Comparison of ENCODE assay signal across 32 cellular contexts in the genomic region with DNA sequence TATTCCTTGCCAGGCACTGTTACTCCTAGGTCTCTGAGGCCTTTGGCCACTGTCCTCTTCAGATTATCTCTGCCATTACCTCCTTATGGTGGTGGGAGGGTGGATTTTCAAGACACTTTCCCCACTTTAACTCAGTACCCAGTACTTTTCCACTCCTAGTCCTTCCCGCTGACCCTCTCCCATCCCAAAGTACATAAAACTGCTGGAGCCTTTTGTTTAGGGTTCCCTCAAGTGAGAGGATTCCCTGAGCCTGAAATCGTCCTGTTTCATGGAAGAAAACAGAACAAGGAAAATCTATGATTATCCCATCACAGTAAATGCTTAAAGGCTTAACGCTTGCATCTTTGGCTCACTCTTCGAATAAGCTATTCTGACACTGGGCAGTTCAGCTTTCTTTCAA.
"Had no signal": no experiment of that assay in that cellular context is flagged by ENCODE, and none has a peak within 500 bp of the region (broad histone marks: within the 10 kb centered on the region; RNA-seq: fewer than 3 reads in every experiment).

No MANE protein-coding gene starts in this region.

- H3K9me3 ChIP-seq: ascending aorta, breast epithelium, colonic mucosa had no signal

- H3K36me3 Mint-ChIP-seq: activated CD4-positive, alpha-beta memory T cell treated with anti-CD3 and anti-CD28 coated beads for 36 hours; activated naive CD4-positive, alpha-beta T cell treated with anti-CD3 and anti-CD28 coated beads, Interleukin-2, amount 10 ng/mL, durations not matched to agents 7 days and 5 days; activated naive CD4-positive, alpha-beta T cell treated with anti-CD3 and anti-CD28 coated beads, Interleukin-2, amount 50 U/mL, for 72 hours; activated naive CD8-positive, alpha-beta T cell treated with anti-CD3 and anti-CD28 coated beads, Interleukin-2, amount 10 ng/mL, durations not matched to agents 7 days and 5 days; brain had no signal

- H3K27ac Mint-ChIP-seq: activated CD4-positive, alpha-beta memory T cell treated with anti-CD3 and anti-CD28 coated beads for 36 hours; activated CD4-positive, alpha-beta T cell treated with anti-CD3 and anti-CD28 coated beads for 36 hours; activated CD4-positive, alpha-beta T cell treated with anti-CD3 and anti-CD28 coated beads, Interleukin-2, amount 10 ng/mL, durations not matched to agents 24 days and 14 days; activated CD8-positive, alpha-beta T cell treated with anti-CD3 and anti-CD28 coated beads, Interleukin-2, amount 10 ng/mL, durations not matched to agents 7 days and 5 days; activated naive CD4-positive, alpha-beta T cell treated with anti-CD3 and anti-CD28 coated beads, Interleukin-2, amount 10 ng/mL, durations not matched to agents 7 days and 5 days; activated naive CD4-positive, alpha-beta T cell treated with anti-CD3 and anti-CD28 coated beads, Interleukin-2, amount 50 U/mL, for 72 hours; activated naive CD8-positive, alpha-beta T cell treated with anti-CD3 and anti-CD28 coated beads, Interleukin-2, amount 10 ng/mL, durations not matched to agents 7 days and 5 days; activated T-cell treated with anti-CD3 and anti-CD28 coated beads, Interleukin-2, amount 50 U/mL, for 24 hours; activated T-cell treated with anti-CD3 and anti-CD28 coated beads, Interleukin-2, amount 50 U/mL, for 72 hours; brain; endodermal cell; T-helper 17 cell; T-helper 2 cell treated with Interferon-gamma antibody and Interleukin-4, amounts not matched to agents 5 μg/mL and 100 μg/mL, for 36 hours had no signal

- H3K27me3 ChIP-seq: ascending aorta, breast epithelium, cardiac muscle cell, colonic mucosa had no signal

- H3K4me3 ChIP-seq: ascending aorta, breast epithelium, cardiac muscle cell, colonic mucosa had no signal

- DNase-seq: activated CD4-positive, alpha-beta memory T cell treated with anti-CD3 and anti-CD28 coated beads for 36 hours; activated CD4-positive, alpha-beta T cell treated with anti-CD3 and anti-CD28 coated beads for 36 hours; activated CD4-positive, alpha-beta T cell treated with anti-CD3 and anti-CD28 coated beads, Interleukin-2, amount 10 ng/mL, durations not matched to agents 24 days and 14 days; activated CD4-positive, CD25-positive, alpha-beta regulatory T cell; activated CD4-positive, CD25-positive, alpha-beta regulatory T cell treated with anti-CD3 and anti-CD28 coated beads, Interleukin-2, amount 50 U/mL, for 72 hours; activated CD8-positive, alpha-beta memory T cell treated with anti-CD3 and anti-CD28 coated beads, Interleukin-2, amount 50 U/mL, for 48 hours; activated CD8-positive, alpha-beta T cell treated with anti-CD3 and anti-CD28 coated beads, Interleukin-2, amount 10 ng/mL, durations not matched to agents 7 days and 5 days; activated gamma-delta T cell; activated naive CD4-positive, alpha-beta T cell; activated naive CD4-positive, alpha-beta T cell treated with anti-CD3 and anti-CD28 coated beads, Interleukin-2, amount 10 ng/mL, durations not matched to agents 7 days and 5 days; activated naive CD8-positive, alpha-beta T cell treated with anti-CD3 and anti-CD28 coated beads, Interleukin-2, amount 10 ng/mL, durations not matched to agents 7 days and 5 days; activated T-cell treated with anti-CD3 and anti-CD28 coated beads for 4 hours; activated T-cell treated with anti-CD3 and anti-CD28 coated beads, Interleukin-2, amount 50 U/mL, for 24 hours; activated T-cell treated with anti-CD3 and anti-CD28 coated beads, Interleukin-2, amount 50 U/mL, for 72 hours; central memory CD4-positive, alpha-beta T cell; cerebellar nuclear complex; colonic mucosa; effector memory CD4-positive, alpha-beta T cell; endodermal cell; foreskin fibroblast; head of caudate nucleus; T-helper 1 cell; T-helper 17 cell; T1000; WERI-Rb-1 had no signal

- H3K27ac ChIP-seq: ascending aorta, breast epithelium, cardiac muscle cell, colonic mucosa, WERI-Rb-1 had no signal

- ATAC-seq: activated CD4-positive, alpha-beta T cell treated with anti-CD3 and anti-CD28 coated beads for 36 hours; activated CD8-positive, alpha-beta T cell treated with anti-CD3 and anti-CD28 coated beads, Interleukin-2, amount 10 ng/mL, durations not matched to agents 7 days and 5 days; activated naive CD4-positive, alpha-beta T cell treated with anti-CD3 and anti-CD28 coated beads, Interleukin-2, amount 50 U/mL, for 72 hours; activated T-cell treated with anti-CD3 and anti-CD28 coated beads, Interleukin-2, amount 50 U/mL, for 72 hours; esophagus mucosa; T-helper 17 cell had no signal

- H3K4me3 Mint-ChIP-seq: activated CD4-positive, alpha-beta memory T cell treated with anti-CD3 and anti-CD28 coated beads for 36 hours; activated CD4-positive, alpha-beta T cell treated with anti-CD3 and anti-CD28 coated beads for 36 hours; activated CD4-positive, alpha-beta T cell treated with anti-CD3 and anti-CD28 coated beads, Interleukin-2, amount 10 ng/mL, durations not matched to agents 24 days and 14 days; activated CD8-positive, alpha-beta T cell treated with anti-CD3 and anti-CD28 coated beads, Interleukin-2, amount 10 ng/mL, durations not matched to agents 7 days and 5 days; activated naive CD4-positive, alpha-beta T cell treated with anti-CD3 and anti-CD28 coated beads, Interleukin-2, amount 10 ng/mL, durations not matched to agents 7 days and 5 days; activated naive CD8-positive, alpha-beta T cell treated with anti-CD3 and anti-CD28 coated beads, Interleukin-2, amount 10 ng/mL, durations not matched to agents 7 days and 5 days; activated T-cell treated with anti-CD3 and anti-CD28 coated beads, Interleukin-2, amount 50 U/mL, for 24 hours; activated T-cell treated with anti-CD3 and anti-CD28 coated beads, Interleukin-2, amount 50 U/mL, for 72 hours; brain; endodermal cell; T-helper 17 cell; T-helper 2 cell treated with Interferon-gamma antibody and Interleukin-4, amounts not matched to agents 5 μg/mL and 100 μg/mL, for 36 hours had no signal

- H3K36me3 ChIP-seq: ascending aorta, breast epithelium, cardiac muscle cell, colonic mucosa, WERI-Rb-1 had no signal

- H3K4me1 Mint-ChIP-seq: activated CD4-positive, alpha-beta T cell treated with anti-CD3 and anti-CD28 coated beads for 36 hours; activated CD4-positive, alpha-beta T cell treated with anti-CD3 and anti-CD28 coated beads, Interleukin-2, amount 10 ng/mL, durations not matched to agents 24 days and 14 days; activated naive CD4-positive, alpha-beta T cell treated with anti-CD3 and anti-CD28 coated beads, Interleukin-2, amount 10 ng/mL, durations not matched to agents 7 days and 5 days; activated naive CD8-positive, alpha-beta T cell treated with anti-CD3 and anti-CD28 coated beads, Interleukin-2, amount 10 ng/mL, durations not matched to agents 7 days and 5 days; brain; endodermal cell; T-helper 17 cell had no signal

- H3K4me1 ChIP-seq: ascending aorta, breast epithelium, colonic mucosa had no signal

- H3K9me3 Mint-ChIP-seq: activated CD4-positive, alpha-beta T cell treated with anti-CD3 and anti-CD28 coated beads, Interleukin-2, amount 10 ng/mL, durations not matched to agents 24 days and 14 days; brain; endodermal cell had no signal

- H3K27me3 Mint-ChIP-seq: activated CD4-positive, alpha-beta memory T cell treated with anti-CD3 and anti-CD28 coated beads for 36 hours; activated CD4-positive, alpha-beta T cell treated with anti-CD3 and anti-CD28 coated beads for 36 hours; activated CD4-positive, alpha-beta T cell treated with anti-CD3 and anti-CD28 coated beads, Interleukin-2, amount 10 ng/mL, durations not matched to agents 24 days and 14 days; activated naive CD4-positive, alpha-beta T cell treated with anti-CD3 and anti-CD28 coated beads, Interleukin-2, amount 10 ng/mL, durations not matched to agents 7 days and 5 days; activated naive CD8-positive, alpha-beta T cell treated with anti-CD3 and anti-CD28 coated beads, Interleukin-2, amount 10 ng/mL, durations not matched to agents 7 days and 5 days; activated T-cell treated with anti-CD3 and anti-CD28 coated beads, Interleukin-2, amount 50 U/mL, for 24 hours; brain; T-helper 17 cell had no signal
